ENCODE assay signal across 11 cellular contexts in genomic region chr6:15962449-15962764, GRCh38.
DNase-seq lines count a peak whose midpoint lies in the region; ATAC-seq and TF ChIP-seq lines count a peak whose summit lies in the region.
"Had no signal": no experiment of that assay in that cellular context is flagged by ENCODE, and none has a peak within 500 bp of the region (broad histone marks: within the 10 kb centered on the region; RNA-seq: fewer than 3 reads in every experiment).

No MANE protein-coding gene starts in this region.

- intact Hi-C loops in sciatic nerve (cut with DNase I), result no loop called here

- CTCF ChIA-PET in SK-N-SH (lab: Yijun Ruan, JAX), result no interaction called here

- peaks cover 11% of the 10 kb centered on the region for H3K36me3 Mint-ChIP-seq in nephron progenitor cell (ENCODE audit: low read depth)

- H3K4me3 ChIP-seq in SK-N-SH (ENCODE audit: low read depth in 2 of 2, low read length in 1 of 2) (no peak overlapping the region), OCI-LY3 (ENCODE audit: low read length) (no peak overlapping the region), epithelial cell of esophagus (ENCODE audit: low read length) (no peak overlapping the region)
- H3K4me3 ChIP-seq: A549, adrenal gland had no signal

- H3K27me3 Mint-ChIP-seq in nephron progenitor cell (ENCODE audit: low read depth, poor library complexity), result no peaks in the 10 kb centered on the region

- no peak for TF ChIP-seq RAD21 in SK-N-SH (IDR thresholded peaks at IDR 0.05; ENCODE audit: low read length)

- no peaks in the 10 kb centered on the region for H3K79me2 ChIP-seq in SK-N-SH (ENCODE audit: insufficient read depth)
- H3K79me2 ChIP-seq in OCI-LY3 (ENCODE audit: low read length), result no peaks in the 10 kb centered on the region

- H4K20me1 ChIP-seq in SK-N-SH (ENCODE audit: insufficient read depth) (no peaks in the 10 kb centered on the region), OCI-LY3 (ENCODE audit: insufficient read depth, low read length) (no peaks in the 10 kb centered on the region)

- H3K9ac ChIP-seq in SK-N-SH (no peak overlapping the region), OCI-LY3 (ENCODE audit: low read length) (no peak overlapping the region)

- H3F3A ChIP-seq in SK-N-SH (replicated peaks; ENCODE audit: insufficient read depth), result no peaks in the 10 kb centered on the region

- no peak overlapping the region for H3K4me3 Mint-ChIP-seq in nephron progenitor cell

- H3K4me1 ChIP-seq in SK-N-SH (ENCODE audit: control insufficient read depth in 1 of 2, insufficient read depth in 2 of 2, low read depth in 1 of 2, low read length in 1 of 2), result peaks cover 0 to 5% of the 10 kb centered on the region in 2 experiments; a peak in 2 of 4 replicates
- peaks cover 15% of the 10 kb centered on the region for H3K4me1 ChIP-seq in OCI-LY3 (ENCODE audit: low read length)
- H3K4me1 ChIP-seq: A549, adrenal gland had no signal

- H3K9me3 Mint-ChIP-seq in nephron progenitor cell, result peaks cover 22% of the 10 kb centered on the region

- H3K4me1 Mint-ChIP-seq in nephron progenitor cell, result peaks cover 15% of the 10 kb centered on the region

- ATAC-seq in SK-N-SH treated with all-trans-retinoic acid at 6 μM for 48 hours (no peak), sciatic nerve (peak; percentile 42), HG03025 (IDR thresholded peaks at IDR 0.05; ENCODE audit: low FRiP score, unreplicated experiment) (no peak)
- ATAC-seq: A549 had no signal

- WGBS in SK-N-SH (ENCODE audit: low lambda C conversion rate), result 40% methylated on average over 2 of the region's 2 CpGs

- no peak for TF ChIP-seq CTCF in SK-N-SH (IDR thresholded peaks at IDR 0.05)
- no peak for TF ChIP-seq CTCF in OCI-LY3 (IDR thresholded peaks at IDR 0.05; ENCODE audit: low read depth, low read length)
- no peak for TF ChIP-seq CTCF in epithelial cell of esophagus (IDR thresholded peaks at IDR 0.05; ENCODE audit: insufficient read depth, low read depth, low read length, missing control alignments)
- no peak for TF ChIP-seq CTCF in nephron progenitor cell (IDR thresholded peaks at IDR 0.05)

- H3K27ac ChIP-seq in SK-N-SH (ENCODE audit: low read depth in 2 of 2, low read length in 1 of 2), result no peak overlapping the region
- H3K27ac ChIP-seq in OCI-LY3 (ENCODE audit: low read length), result no peak overlapping the region
- H3K27ac ChIP-seq: A549 had no signal

- no peaks in the 10 kb centered on the region for H3K27me3 ChIP-seq in SK-N-SH (ENCODE audit: insufficient read depth)
- H3K27me3 ChIP-seq in OCI-LY3 (ENCODE audit: low read depth, low read length), result no peaks in the 10 kb centered on the region
- H3K27me3 ChIP-seq: adrenal gland had no signal

- H2AFZ ChIP-seq in SK-N-SH (ENCODE audit: low read depth) (peak overlapping the region; percentile 4; the same call in 1 of the 2 replicates), OCI-LY3 (ENCODE audit: low read depth, low read length) (peak overlapping the region; percentile 34; the same call in 1 of the 2 replicates)

- H3K36me3 ChIP-seq in SK-N-SH (replicated peaks in 1 of 2; ENCODE audit: control insufficient read depth in 1 of 2, insufficient read depth in 2 of 2, low read length in 1 of 2) (no peaks in the 10 kb centered on the region), OCI-LY3 (replicated peaks; ENCODE audit: low read depth, low read length) (no peaks in the 10 kb centered on the region)
- H3K36me3 ChIP-seq: adrenal gland had no signal

- POLR2A ChIA-PET in SK-N-SH (lab: Yijun Ruan, JAX), result no interaction called here

- H3K4me2 ChIP-seq in SK-N-SH, result no peak overlapping the region
- no peak overlapping the region for H3K4me2 ChIP-seq in OCI-LY3 (ENCODE audit: low read length)
- H3K4me2 ChIP-seq: A549 had no signal

- DNase-seq in SK-N-SH (no peak), epithelial cell of esophagus (ENCODE audit: low read depth) (peak; percentile 54), sciatic nerve (ENCODE audit: low spot score) (no peak), nephron progenitor cell (no peak)
- no peak for DNase-seq in activated CD4-positive, CD25-positive, alpha-beta regulatory T cell (lab: John Stamatoyannopoulos, UW)
- DNase-seq: adrenal gland, RPMI8226 had no signal

- no peaks in the 10 kb centered on the region for H3K9me2 ChIP-seq in SK-N-SH

- no peak overlapping the region for H3K27ac Mint-ChIP-seq in nephron progenitor cell

- TF ChIP-seq EP300 in SK-N-SH (IDR thresholded peaks at IDR 0.05; ENCODE audit: borderline replicate concordance in 1 of 2, low read depth in 1 of 2, low read length in 1 of 2), result no peak

- H3K9me3 ChIP-seq in SK-N-SH (no peaks in the 10 kb centered on the region), OCI-LY3 (ENCODE audit: insufficient read depth, low read length) (no peaks in the 10 kb centered on the region)
- H3K9me3 ChIP-seq: A549, adrenal gland had no signal

TF ChIP-seq in SK-N-SH, 30 proteins besides CTCF, POLR2A, EP300 and RAD21:
- TF ChIP-seq RFX5 (IDR thresholded peaks at IDR 0.05; ENCODE audit: low read length) (no peak), FOXJ3 (CRISPR knock-in tag; IDR thresholded peaks at IDR 0.05) (no peak)

TF ChIP-seq in SK-N-SH treated with all-trans-retinoic acid at 6 μM for 48 hours, 23 proteins besides CTCF, POLR2A, EP300 and RAD21:
- TF ChIP-seq ZFP30 (CRISPR knock-in tag; IDR thresholded peaks at IDR 0.05), result no peak
- no peak for TF ChIP-seq ZC3H10 (CRISPR knock-in tag; IDR thresholded peaks at IDR 0.05)
- TF ChIP-seq ESRRG (CRISPR knock-in tag; IDR thresholded peaks at IDR 0.05), result no peak
- no peak for TF ChIP-seq GLIS3 (CRISPR knock-in tag; IDR thresholded peaks at IDR 0.05)
- no peak for TF ChIP-seq POU6F1 (CRISPR knock-in tag; IDR thresholded peaks at IDR 0.05; ENCODE audit: borderline replicate concordance, low read depth)
- no peak for TF ChIP-seq PATZ1 (CRISPR knock-in tag; IDR thresholded peaks at IDR 0.05; ENCODE audit: borderline replicate concordance)
- no peak for TF ChIP-seq PPARA (CRISPR knock-in tag; IDR thresholded peaks at IDR 0.05; ENCODE audit: borderline replicate concordance)
- TF ChIP-seq SNAI2 (CRISPR knock-in tag; IDR thresholded peaks at IDR 0.05), result no peak
- no peak for TF ChIP-seq CREB5 (CRISPR knock-in tag; IDR thresholded peaks at IDR 0.05; ENCODE audit: low read depth)
- no peak for TF ChIP-seq RARB (CRISPR knock-in tag; IDR thresholded peaks at IDR 0.05)
- TF ChIP-seq OSR1 (CRISPR knock-in tag; IDR thresholded peaks at IDR 0.05), result no peak
- no peak for TF ChIP-seq ZNF70 (CRISPR knock-in tag; IDR thresholded peaks at IDR 0.05)
- TF ChIP-seq ZNF565 (CRISPR knock-in tag; conservative IDR thresholded peaks at IDR 0.05; ENCODE audit: low read depth), result no peak
TF ChIP-seq in SK-N-SH treated with all-trans-retinoic acid at 6 μM for 48 hours: peak in this region for 0.
